Comparison of ENCODE assay signal across 8 cellular contexts in the genomic region with DNA sequence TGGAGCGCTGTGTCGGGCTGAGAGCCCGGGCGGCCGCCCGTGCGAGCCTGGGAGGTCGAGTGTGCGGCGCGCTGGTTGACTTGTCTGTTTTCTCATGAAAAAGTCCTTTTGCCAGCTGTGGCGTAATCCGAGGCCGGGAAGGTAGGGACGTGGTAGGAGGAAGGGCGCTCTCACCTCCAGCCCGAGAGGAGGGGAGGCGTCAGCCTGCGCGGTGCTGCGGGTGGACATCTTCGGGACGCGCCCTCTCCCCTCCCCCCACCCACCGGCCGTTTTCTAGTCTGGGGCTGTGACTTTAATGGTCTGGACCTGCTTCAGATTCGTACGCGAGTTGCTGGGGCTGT. TPM values are rescaled to one million over a fixed set of nuclear protein-coding genes. Genes with fewer than 3 reads are reported as not detected.
DNase-seq lines count a peak whose midpoint lies in the region; ATAC-seq, FAIRE-seq and TF ChIP-seq lines count a peak whose summit lies in the region.

No MANE protein-coding gene starts in this region.

- H3K4me1 ChIP-seq in Peyer's patch (peaks cover 0 to 9% (median 0%) of the 10 kb centered on the region in 4 donors), right atrium auricular region (peaks cover 0 to 25% of the 10 kb centered on the region in 2 donors), rectal smooth muscle tissue (ENCODE audit: control insufficient read depth, insufficient read depth, low read length) (no peaks in the 10 kb centered on the region)

- no peak for FAIRE-seq in GM19239 (lab: Jason Lieb, UNC)

- DNase-seq in COR-L47 (lab: John Stamatoyannopoulos, UW) (peak; percentile 66), HT1080 (ENCODE audit: low read depth) (peak; percentile 68), Peyer's patch (peak; percentile 37 to 74 (median 74)), amniotic epithelial cell (ENCODE audit: low read depth) (peak; percentile 73), right atrium auricular region (ENCODE audit: low spot score) (peak; percentile 70), GM19239 (ENCODE audit: insufficient read length, low spot score) (no peak)

- no peaks in the 10 kb centered on the region for H3K9me3 ChIP-seq in Peyer's patch
- H3K9me3 ChIP-seq in right atrium auricular region = no peaks in the 10 kb centered on the region

- peak overlapping the region; percentile 80 for H3K9ac ChIP-seq in rectal smooth muscle tissue (ENCODE audit: low read length)

- H3K36me3 ChIP-seq in Peyer's patch (no peaks in the 10 kb centered on the region), right atrium auricular region (no peaks in the 10 kb centered on the region), rectal smooth muscle tissue (ENCODE audit: control insufficient read depth, insufficient read depth, low read length) (no peaks in the 10 kb centered on the region)

- peak overlapping the region; percentile 86 to 94 (median 90) for H3K27ac ChIP-seq in Peyer's patch
- H3K27ac ChIP-seq in right atrium auricular region = peak overlapping the region; percentile 93 to 95
- peak overlapping the region; percentile 86 for H3K27ac ChIP-seq in rectal smooth muscle tissue (ENCODE audit: low read depth, low read length)

- no peak for TF ChIP-seq POLR2A in Peyer's patch (IDR thresholded peaks at IDR 0.05)

- H3K27me3 ChIP-seq in Peyer's patch (no peaks in the 10 kb centered on the region), right atrium auricular region (no peaks in the 10 kb centered on the region), rectal smooth muscle tissue (ENCODE audit: control insufficient read depth, insufficient read depth, low read length) (no peaks in the 10 kb centered on the region)

- TF ChIP-seq CTCF in Peyer's patch (IDR thresholded peaks at IDR 0.05) (no peak), right atrium auricular region (IDR thresholded peaks at IDR 0.05) (no peak)

- H3K4me3 ChIP-seq in Peyer's patch = peak overlapping the region; percentile 59 to 91 (median 76)
- peak overlapping the region; percentile 69 to 82 for H3K4me3 ChIP-seq in right atrium auricular region
- H3K4me3 ChIP-seq in rectal smooth muscle tissue (ENCODE audit: low read length) = peak overlapping the region; percentile 94

- peak; percentile 22 for ATAC-seq in GM21360 (IDR thresholded peaks at IDR 0.05; ENCODE audit: unreplicated experiment)

RNA-seq across cellular contexts. Expression of gene NCK1, which starts 0.6 kb away (rescaled TPM):
- total RNA-seq in HT1080 (2014; rRNA removed; shearing (Covaris generic)) = 35.5 and 42.6 TPM in 2 replicates
- 57.2 and 62.3 TPM in 2 replicates for polyA plus RNA-seq in HT1080 (2015; cell fraction: cytosol; rRNA removed)
- polyA plus RNA-seq in HT1080 (2015; cell fraction: nucleus; rRNA removed) = 37.7 and 42.6 TPM in 2 replicates
- 10 to 100 TPM; 11.9 to 48.7 (median 33.5) TPM for total RNA-seq in Peyer's patch
- 10 to 100 TPM; 21.5 to 22.0 TPM for total RNA-seq in right atrium auricular region

RNA-seq across cellular contexts. Expression of gene SLC35G2, which starts 43.7 kb away (rescaled TPM):
- 38.7 and 42.3 TPM in 2 replicates for total RNA-seq in HT1080 (2014; rRNA removed; shearing (Covaris generic))
- polyA plus RNA-seq in HT1080 (2015; cell fraction: cytosol; rRNA removed) = 39.2 and 46.1 TPM in 2 replicates
- 51.5 and 52.7 TPM in 2 replicates for polyA plus RNA-seq in HT1080 (2015; cell fraction: nucleus; rRNA removed)
- 1 to 10 TPM in 3 of 4 donors, not detected in 1; 1.9 to 2.8 (median 2.7) TPM for total RNA-seq in Peyer's patch
- 1 to 10 TPM; 6.0 to 8.7 TPM for total RNA-seq in right atrium auricular region
